ENCODE assay signal across 9 cellular contexts in the genomic region with DNA sequence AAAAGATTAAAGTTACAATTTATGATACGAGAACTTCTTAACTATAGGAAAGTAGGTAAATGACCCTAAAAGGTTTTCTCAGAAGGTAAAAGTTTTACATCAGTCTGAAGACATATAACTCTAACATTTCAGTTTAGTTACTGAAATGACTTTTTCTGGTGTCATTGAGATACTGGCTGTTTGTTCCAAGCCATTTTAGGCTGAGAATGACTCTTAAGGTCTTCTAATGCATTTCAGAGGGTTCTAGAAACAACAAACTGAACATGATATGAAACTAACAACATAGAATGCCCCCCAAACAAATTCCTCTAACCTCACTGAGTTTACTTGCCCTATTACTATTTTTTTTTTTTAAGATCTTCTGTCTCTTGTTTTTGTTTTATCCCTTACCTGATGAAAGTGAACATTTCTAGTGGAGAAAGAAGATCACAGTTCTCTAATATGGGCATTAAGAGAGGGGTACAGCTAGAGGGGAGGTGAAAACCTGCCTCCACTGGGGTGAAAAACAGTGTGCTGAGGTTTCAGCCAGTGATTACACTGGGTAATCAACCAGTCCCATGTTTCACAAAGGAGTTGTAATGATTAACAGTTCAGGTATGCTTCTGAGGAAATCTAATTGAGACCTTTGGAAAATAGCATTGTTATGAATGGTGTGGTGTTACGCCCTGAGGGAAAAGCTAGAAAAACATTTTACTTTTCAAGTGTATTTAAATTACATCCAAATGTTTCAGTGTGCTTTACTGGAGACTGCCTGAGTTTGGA. TPM values are rescaled to one million over a fixed set of nuclear protein-coding genes. Genes with fewer than 3 reads are reported as not detected.
A peak's percentile ranks its signal among the peaks of the same experiment; 100 is the strongest.
DNase-seq lines count a peak whose midpoint lies in the region; ATAC-seq and TF ChIP-seq lines count a peak whose summit lies in the region.
"Had no signal": no experiment of that assay in that cellular context is flagged by ENCODE, and none has a peak within 500 bp of the region (broad histone marks: within the 10 kb centered on the region; RNA-seq: fewer than 3 reads in every experiment).

No MANE protein-coding gene starts in this region.

- POLR2A ChIA-PET in activated CD8-positive, alpha-beta T cell treated with anti-CD3 and anti-CD28 coated beads, Interleukin-2, amount 10 ng/mL, durations not matched to agents 7 days and 5 days (lab: Charles Lee): interaction anchor here (0.5 to 2.5 kb wide), 4 partner anchors 9 to 125 kb away, joined by 3 to 17 read pairs (median 4); partner anchors contain the start of gene NABP1

- no peak for TF ChIP-seq POLR2A in transverse colon (IDR thresholded peaks at IDR 0.05)

- H3K27ac Mint-ChIP-seq in activated T-cell treated with anti-CD3 and anti-CD28 coated beads, Interleukin-2, amount 50 U/mL, for 72 hours: peak overlapping the region; percentile 94
- peak overlapping the region; percentile 3 for H3K27ac Mint-ChIP-seq in activated CD8-positive, alpha-beta T cell treated with anti-CD3 and anti-CD28 coated beads, Interleukin-2, amount 10 ng/mL, durations not matched to agents 7 days and 5 days
- H3K27ac Mint-ChIP-seq in immature natural killer cell: peak overlapping the region in 4 of 6 donors; percentile 55 to 73 (median 62)
- no peak overlapping the region for H3K27ac Mint-ChIP-seq in glutamatergic neuron (ENCODE audit: unreplicated experiment)

- H3K36me3 ChIP-seq in transverse colon: peaks cover 0 to 23% (median 5%) of the 10 kb centered on the region in 4 donors
- no peaks in the 10 kb centered on the region; the same call in 1 of the 2 replicates for H3K36me3 ChIP-seq in BE2C

- TF ChIP-seq CTCF in transverse colon (IDR thresholded peaks at IDR 0.05): no peak
- no peak for TF ChIP-seq CTCF in BE2C (IDR thresholded peaks at IDR 0.05; ENCODE audit: low read depth, low read length)
- TF ChIP-seq CTCF in glutamatergic neuron (IDR thresholded peaks at IDR 0.05; ENCODE audit: partially characterized antibody, unreplicated experiment): no peak

- H3K4me3 ChIP-seq in transverse colon: no peak overlapping the region
- no peak overlapping the region for H3K4me3 ChIP-seq in BE2C (ENCODE audit: low read depth, low read length)

- CTCF ChIA-PET in activated CD8-positive, alpha-beta T cell treated with anti-CD3 and anti-CD28 coated beads, Interleukin-2, amount 10 ng/mL, durations not matched to agents 7 days and 5 days (lab: Charles Lee): interaction anchor here (1.2 to 2.6 kb wide), 4 partner anchors 11 to 135 kb away, joined by 4 to 25 read pairs (median 5); partner anchors contain the start of gene NABP1

- H3K4me1 Mint-ChIP-seq in activated T-cell treated with anti-CD3 and anti-CD28 coated beads, Interleukin-2, amount 50 U/mL, for 72 hours (ENCODE audit: low read depth): peaks cover 77% of the 10 kb centered on the region
- H3K4me1 Mint-ChIP-seq in activated CD8-positive, alpha-beta T cell treated with anti-CD3 and anti-CD28 coated beads, Interleukin-2, amount 10 ng/mL, durations not matched to agents 7 days and 5 days (ENCODE audit: low read depth): peaks cover 28% of the 10 kb centered on the region
- H3K4me1 Mint-ChIP-seq in immature natural killer cell: peaks cover 7 to 28% of the 10 kb centered on the region in 2 donors
- H3K4me1 Mint-ChIP-seq in glutamatergic neuron (ENCODE audit: low read depth, unreplicated experiment): peaks cover 2% of the 10 kb centered on the region

- H3K4me1 ChIP-seq in transverse colon (peaks cover 0 to 23% (median 15%) of the 10 kb centered on the region in 4 donors), BE2C (no peaks in the 10 kb centered on the region)

- ATAC-seq in activated T-cell treated with anti-CD3 and anti-CD28 coated beads, Interleukin-2, amount 50 U/mL, for 72 hours (replicated peaks in 1 of 2): peak; percentile 69 to 74
- no peak for ATAC-seq in activated CD8-positive, alpha-beta T cell treated with anti-CD3 and anti-CD28 coated beads, Interleukin-2, amount 10 ng/mL, durations not matched to agents 7 days and 5 days

- intact Hi-C loops in transverse colon (cut with DNase I; ENCODE audit: low total_unique reads): loop anchor here (5.0 kb wide), 1 partner anchor 132 kb away; no protein-coding TSS in a partner anchor

- in situ Hi-C loops in transverse colon (cut with MboI; ENCODE audit: low pct_ligation_motif_present in 1 of 4, low pct_unique_long_range_greater_than_20kb in 1 of 4, low sequenced_read_pairs in 3 of 4): loop anchor here in 3 of 4 donors (10.0 to 25.0 kb wide), 3 partner anchors 124 to 674 kb away; partner anchors contain the start of genes STAT1 (in 1 of the 3) and STAT4 (in 1 of the 3)

- H3K4me3 Mint-ChIP-seq in activated T-cell treated with anti-CD3 and anti-CD28 coated beads, Interleukin-2, amount 50 U/mL, for 72 hours: peak overlapping the region; percentile 33 to 55
- H3K4me3 Mint-ChIP-seq in activated CD8-positive, alpha-beta T cell treated with anti-CD3 and anti-CD28 coated beads, Interleukin-2, amount 10 ng/mL, durations not matched to agents 7 days and 5 days: no peak overlapping the region
- no peak overlapping the region for H3K4me3 Mint-ChIP-seq in immature natural killer cell
- H3K4me3 Mint-ChIP-seq in glutamatergic neuron (ENCODE audit: unreplicated experiment): no peak overlapping the region

- H3K27me3 ChIP-seq in transverse colon (peaks cover 5% of the 10 kb centered on the region), BE2C (no peaks in the 10 kb centered on the region)

- no peak for TF ChIP-seq EP300 in transverse colon (IDR thresholded peaks at IDR 0.05; ENCODE audit: low read depth)

- no peaks in the 10 kb centered on the region for H3K27me3 Mint-ChIP-seq in activated T-cell treated with anti-CD3 and anti-CD28 coated beads, Interleukin-2, amount 50 U/mL, for 72 hours (ENCODE audit: low read depth)
- H3K27me3 Mint-ChIP-seq in activated CD8-positive, alpha-beta T cell treated with anti-CD3 and anti-CD28 coated beads, Interleukin-2, amount 10 ng/mL, durations not matched to agents 7 days and 5 days (ENCODE audit: low read depth): no peaks in the 10 kb centered on the region
- H3K27me3 Mint-ChIP-seq in immature natural killer cell (ENCODE audit: low read depth in 3 of 3) (no peaks in the 10 kb centered on the region), glutamatergic neuron (ENCODE audit: unreplicated experiment) (peaks cover 4% of the 10 kb centered on the region)

- H3K9me3 ChIP-seq in transverse colon: no peaks in the 10 kb centered on the region
- H3K9me3 ChIP-seq in BE2C: no peaks in the 10 kb centered on the region

- peak overlapping the region; percentile 17 to 61 (median 32) for H3K27ac ChIP-seq in transverse colon

- no peaks in the 10 kb centered on the region for H3K9me3 Mint-ChIP-seq in activated T-cell treated with anti-CD3 and anti-CD28 coated beads, Interleukin-2, amount 50 U/mL, for 72 hours
- H3K9me3 Mint-ChIP-seq in activated CD8-positive, alpha-beta T cell treated with anti-CD3 and anti-CD28 coated beads, Interleukin-2, amount 10 ng/mL, durations not matched to agents 7 days and 5 days (ENCODE audit: insufficient read depth): no peaks in the 10 kb centered on the region
- H3K9me3 Mint-ChIP-seq in immature natural killer cell: no peaks in the 10 kb centered on the region
- H3K9me3 Mint-ChIP-seq in glutamatergic neuron (ENCODE audit: unreplicated experiment): no peaks in the 10 kb centered on the region

- 43 to 61% methylated on average over 2 of the region's 2 CpGs for WGBS in transverse colon (ENCODE audit: low coverage in 1 of 2), 2 donors

- no peak for DNase-seq in activated T-cell treated with anti-CD3 and anti-CD28 coated beads, Interleukin-2, amount 50 U/mL, for 72 hours
- DNase-seq in activated T-cell treated with anti-CD3 and anti-CD28 coated beads for 4 hours: no peak
- no peak for DNase-seq in activated CD8-positive, alpha-beta T cell treated with anti-CD3 and anti-CD28 coated beads, Interleukin-2, amount 10 ng/mL, durations not matched to agents 7 days and 5 days
- no peak for DNase-seq in immature natural killer cell
- no peak for DNase-seq in transverse colon
- no peak for DNase-seq in BE2C
- DNase-seq in NCI-H774 (lab: John Stamatoyannopoulos, UW): no peak
- DNase-seq in glutamatergic neuron: no peak
- DNase-seq: NCI-H748 treated with DMSO at 0.1 percent for 48 hours had no signal

- H3K36me3 Mint-ChIP-seq in activated T-cell treated with anti-CD3 and anti-CD28 coated beads, Interleukin-2, amount 50 U/mL, for 72 hours (ENCODE audit: insufficient read depth in 2 of 2): peaks cover 10 to 30% of the 10 kb centered on the region in 2 donors
- peaks cover 38% of the 10 kb centered on the region for H3K36me3 Mint-ChIP-seq in activated CD8-positive, alpha-beta T cell treated with anti-CD3 and anti-CD28 coated beads, Interleukin-2, amount 10 ng/mL, durations not matched to agents 7 days and 5 days (ENCODE audit: low read depth)
- peaks cover 11 to 44% (median 21%) of the 10 kb centered on the region in 3 donors for H3K36me3 Mint-ChIP-seq in immature natural killer cell
- no peaks in the 10 kb centered on the region for H3K36me3 Mint-ChIP-seq in glutamatergic neuron (ENCODE audit: unreplicated experiment)

RNA-seq across cellular contexts. Expression of gene NABP1, which starts 11.2 kb away (rescaled TPM):
- 10 to 100 TPM; 94.1 to 98.6 TPM for total RNA-seq in activated T-cell treated with anti-CD3 and anti-CD28 coated beads, Interleukin-2, amount 50 U/mL, for 72 hours
- total RNA-seq in activated CD8-positive, alpha-beta T cell treated with anti-CD3 and anti-CD28 coated beads, Interleukin-2, amount 10 ng/mL, durations not matched to agents 7 days and 5 days: 10 to 100 TPM; 52.4 to 54.1 TPM
- polyA plus RNA-seq in immature natural killer cell: 10 to 100 TPM in 1 of 3 donors, 1 to 10 TPM in 2; 4.1 to 11.9 (median 7.6) TPM
- 10 to 100 TPM in 3 of 4 donors, under 1 TPM in 1; 1.00 to 55.6 (median 33.0) TPM for total RNA-seq in transverse colon
- 2.1 TPM for polyA plus RNA-seq in BE2C (2012; ENCODE audit: insufficient read depth, insufficient read length, low read depth)
- 13.0 TPM for total RNA-seq in glutamatergic neuron (ENCODE audit: unreplicated experiment)

Comparison
In these comparisons a context has a peak if more than half of its experiments do, and no peak if none do; other contexts are left out.
1. H3K4me3 Mint-ChIP-seq: peak in activated T-cell treated with anti-CD3 and anti-CD28 coated beads, Interleukin-2, amount 50 U/mL, for 72 hours (2 of 2); none in activated CD8-positive, alpha-beta T cell treated with anti-CD3 and anti-CD28 coated beads, Interleukin-2, amount 10 ng/mL, durations not matched to agents 7 days and 5 days (single experiment), immature natural killer cell (0 of 5) and glutamatergic neuron (single experiment).